In genomic region chr1:157403608-157404007, GRCh38 we compare ENCODE assay signal across 10 cellular contexts.
A peak's percentile ranks its signal among the peaks of the same experiment; 100 is the strongest.
DNase-seq lines count a peak whose midpoint lies in the region; ATAC-seq and TF ChIP-seq lines count a peak whose summit lies in the region.
"Had no signal": no experiment of that assay in that cellular context is flagged by ENCODE, and none has a peak within 500 bp of the region (broad histone marks: within the 10 kb centered on the region; RNA-seq: fewer than 3 reads in every experiment).

No MANE protein-coding gene starts in this region.

- H3K4me1 ChIP-seq in GM23338 (ENCODE audit: insufficient read depth) (no peaks in the 10 kb centered on the region), MM.1S (ENCODE audit: low read length) (peaks cover 35% of the 10 kb centered on the region)
- H3K4me1 ChIP-seq in naive thymus-derived CD4-positive, alpha-beta T cell (ENCODE audit: control insufficient read depth in 2 of 2, insufficient read depth in 2 of 2, low read length in 2 of 2), result no peaks in the 10 kb centered on the region
- H3K4me1 ChIP-seq: breast epithelium, foreskin keratinocyte had no signal

- H3K9me3 ChIP-seq in MM.1S (replicated peaks; ENCODE audit: insufficient read depth, low read length), result no peaks in the 10 kb centered on the region
- H3K9me3 ChIP-seq in naive thymus-derived CD4-positive, alpha-beta T cell (ENCODE audit: control insufficient read depth in 2 of 3, low read length in 3 of 3), result no peaks in the 10 kb centered on the region
- H3K9me3 ChIP-seq: breast epithelium had no signal

- H3K36me3 ChIP-seq in GM23338 (ENCODE audit: insufficient read depth) (no peaks in the 10 kb centered on the region), MM.1S (replicated peaks; ENCODE audit: insufficient read depth, low read length) (no peaks in the 10 kb centered on the region)
- no peaks in the 10 kb centered on the region for H3K36me3 ChIP-seq in naive thymus-derived CD4-positive, alpha-beta T cell (ENCODE audit: control insufficient read depth in 2 of 3, insufficient read depth in 3 of 3, low read length in 3 of 3)
- H3K36me3 ChIP-seq: breast epithelium had no signal

- peaks cover 15% of the 10 kb centered on the region for H3K4me1 Mint-ChIP-seq in GM23338
- peaks cover 0 to 16% (median 0%) of the 10 kb centered on the region in 7 donors for H3K4me1 Mint-ChIP-seq in naive thymus-derived CD4-positive, alpha-beta T cell

- H3K9ac ChIP-seq in MM.1S (ENCODE audit: low read length), result 0 out of 2 replicates have a peak overlapping the region, but pooled peaks have one; percentile 1

- 0 out of 2 replicates have a peak, but pooled peaks cover 7% of the 10 kb centered on the region for H3K9me2 ChIP-seq in GM23338 (ENCODE audit: insufficient read depth)
- no peaks in the 10 kb centered on the region for H3K9me2 ChIP-seq in MM.1S (replicated peaks; ENCODE audit: insufficient read depth, low read length)

- no peak overlapping the region for H3K4me2 ChIP-seq in GM23338
- peak overlapping the region; percentile 24; the same call in 1 of the 2 replicates for H3K4me2 ChIP-seq in MM.1S (ENCODE audit: low read depth, low read length)

- POLR2A ChIA-PET in naive thymus-derived CD4-positive, alpha-beta T cell (lab: Charles Lee), result no interaction called here

- H2AFZ ChIP-seq in GM23338, result peak overlapping the region; percentile 78; the same call in 1 of the 2 replicates
- peak overlapping the region; percentile 26; the same call in 1 of the 2 replicates for H2AFZ ChIP-seq in MM.1S (ENCODE audit: low read length)

- ATAC-seq in GM19043 (IDR thresholded peaks at IDR 0.05; ENCODE audit: low read depth, unreplicated experiment) (peak; percentile 29), GM23338 (no peak), HG03469 (IDR thresholded peaks at IDR 0.05; ENCODE audit: unreplicated experiment) (no peak)
- ATAC-seq in naive thymus-derived CD4-positive, alpha-beta T cell, result peak; percentile 31

- H3K79me2 ChIP-seq in GM23338 (replicated peaks; ENCODE audit: insufficient read depth) (no peaks in the 10 kb centered on the region), MM.1S (ENCODE audit: low read length) (no peaks in the 10 kb centered on the region)

- intact Hi-C loops in naive thymus-derived CD4-positive, alpha-beta T cell (cut with micrococcal nuclease), result no loop called here

- DNase-seq in GM23338 (ENCODE audit: low spot score) (no peak), MM.1S (no peak), foreskin melanocyte (no peak), NCI-H82 (lab: John Stamatoyannopoulos, UW) (no peak)
- no peak for DNase-seq in naive thymus-derived CD4-positive, alpha-beta T cell
- DNase-seq in stimulated activated CD8-positive, alpha-beta memory T cell treated with anti-CD3 and anti-CD28 coated beads, Interleukin-4, amount 100 ng/mL, for 48 hours, result no peak

- no peaks in the 10 kb centered on the region for H3K36me3 Mint-ChIP-seq in GM23338 (ENCODE audit: low read depth)
- no peaks in the 10 kb centered on the region for H3K36me3 Mint-ChIP-seq in naive thymus-derived CD4-positive, alpha-beta T cell

- peaks cover 2% of the 10 kb centered on the region for H3K27me3 Mint-ChIP-seq in GM23338 (ENCODE audit: insufficient read depth, low read depth, poor library complexity)
- peaks cover 26 to 60% (median 30%) of the 10 kb centered on the region in 5 donors for H3K27me3 Mint-ChIP-seq in naive thymus-derived CD4-positive, alpha-beta T cell

- H3K27ac ChIP-seq in GM23338 (ENCODE audit: low read depth) (no peak overlapping the region), MM.1S (ENCODE audit: low read length) (peak overlapping the region; percentile 46; the same call in 1 of the 2 replicates)
- no peak overlapping the region for H3K27ac ChIP-seq in naive thymus-derived CD4-positive, alpha-beta T cell (ENCODE audit: low read depth, low read length)
- H3K27ac ChIP-seq: breast epithelium, foreskin keratinocyte had no signal

- H3K4me3 Mint-ChIP-seq in GM23338, result no peak overlapping the region
- H3K4me3 Mint-ChIP-seq in naive thymus-derived CD4-positive, alpha-beta T cell, result no peak overlapping the region

- H3K9me3 Mint-ChIP-seq in GM23338, result no peaks in the 10 kb centered on the region
- no peaks in the 10 kb centered on the region for H3K9me3 Mint-ChIP-seq in naive thymus-derived CD4-positive, alpha-beta T cell

- H3K27ac Mint-ChIP-seq in GM23338, result no peak overlapping the region
- no peak overlapping the region for H3K27ac Mint-ChIP-seq in naive thymus-derived CD4-positive, alpha-beta T cell

- CTCF ChIA-PET in naive thymus-derived CD4-positive, alpha-beta T cell (lab: Charles Lee), result no interaction called here

- TF ChIP-seq CTCF in GM23338 (conservative IDR thresholded peaks at IDR 0.05; ENCODE audit: low read depth in 2 of 2) (no peak), MM.1S (IDR thresholded peaks at IDR 0.05; ENCODE audit: low read length) (no peak)

- H3K4me3 ChIP-seq in GM23338 (no peak overlapping the region), MM.1S (ENCODE audit: low read length) (no peak overlapping the region)
- H3K4me3 ChIP-seq in naive thymus-derived CD4-positive, alpha-beta T cell (ENCODE audit: low read length), result no peak overlapping the region
- H3K4me3 ChIP-seq: breast epithelium had no signal

- H4K20me1 ChIP-seq in GM23338 (replicated peaks; ENCODE audit: insufficient read depth), result no peaks in the 10 kb centered on the region
- H4K20me1 ChIP-seq in MM.1S (ENCODE audit: insufficient read depth, low read length), result no peaks in the 10 kb centered on the region

- no peaks in the 10 kb centered on the region for H3F3A ChIP-seq in GM23338 (replicated peaks; ENCODE audit: low read depth)
- peaks cover 7% of the 10 kb centered on the region for H3F3A ChIP-seq in MM.1S (ENCODE audit: insufficient read depth, low read length)

- H3K27me3 ChIP-seq in GM23338 (ENCODE audit: insufficient read depth) (no peaks in the 10 kb centered on the region), MM.1S (replicated peaks; ENCODE audit: insufficient read depth, low read length) (no peaks in the 10 kb centered on the region)
- no peaks in the 10 kb centered on the region for H3K27me3 ChIP-seq in naive thymus-derived CD4-positive, alpha-beta T cell (ENCODE audit: control insufficient read depth in 2 of 2, insufficient read depth in 2 of 2, low read length in 2 of 2)
- H3K27me3 ChIP-seq: breast epithelium, foreskin keratinocyte had no signal

TF ChIP-seq in GM23338, 12 proteins besides CTCF, POLR2A, EP300 and RAD21 (continues in another document):
- TF ChIP-seq EZH2 (IDR thresholded peaks at IDR 0.05; ENCODE audit: low read depth, unreplicated experiment) (no peak), EZH2phosphoT487 (IDR thresholded peaks at IDR 0.05; ENCODE audit: unreplicated experiment) (no peak), REST (IDR thresholded peaks at IDR 0.05; ENCODE audit: unreplicated experiment) (no peak), NANOG (IDR thresholded peaks at IDR 0.05; ENCODE audit: borderline replicate concordance) (no peak)

Comparison
In these comparisons a context has a peak if more than half of its experiments do, and no peak if none do; other contexts are left out.
1. ATAC-seq: peak in GM19043 (single experiment) and naive thymus-derived CD4-positive, alpha-beta T cell (single experiment); none in GM23338 (single experiment) and HG03469 (single experiment).